14 cellular contexts compared by ENCODE assay signal in the genomic region with DNA sequence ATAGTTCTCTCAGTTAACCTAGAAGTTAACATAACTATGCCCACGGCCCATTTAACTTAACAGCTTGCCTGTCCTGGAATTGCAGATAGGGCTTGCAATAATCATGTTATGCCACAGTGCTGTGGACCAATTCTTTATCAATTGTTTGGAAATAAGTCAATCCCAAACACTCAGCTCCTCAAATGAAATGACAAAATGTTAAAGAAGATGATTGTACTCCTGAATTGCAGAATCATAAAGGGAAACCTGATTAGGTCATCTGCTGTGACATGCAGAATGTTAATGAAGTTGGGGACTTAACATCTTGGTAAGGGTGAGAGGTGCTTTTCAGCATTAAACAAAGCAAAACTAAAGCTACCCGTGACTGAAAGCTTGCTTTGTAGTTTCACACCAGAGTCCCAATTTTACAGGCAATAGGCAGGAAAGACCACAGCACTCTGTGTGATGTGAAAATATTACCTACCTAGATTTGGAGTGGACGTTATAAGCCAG.
DNase-seq lines count a peak whose midpoint lies in the region; ATAC-seq, FAIRE-seq and TF ChIP-seq lines count a peak whose summit lies in the region.
"Had no signal": no experiment of that assay in that cellular context is flagged by ENCODE, and none has a peak within 500 bp of the region (broad histone marks: within the 10 kb centered on the region; RNA-seq: fewer than 3 reads in every experiment).

No MANE protein-coding gene starts in this region.

- TF ChIP-seq RAD21 in GM12878 (IDR thresholded peaks at IDR 0.05; ENCODE audit: insufficient read depth, low read depth, low read length), result no peak

- H3K36me3 ChIP-seq in KMS-11 (ENCODE audit: insufficient read depth) (no peaks in the 10 kb centered on the region), GM12878 (ENCODE audit: control insufficient read depth in 2 of 2, insufficient read depth in 2 of 2, low read length in 1 of 2) (no peaks in the 10 kb centered on the region), skeletal muscle satellite cell (ENCODE audit: insufficient read depth, low read length) (no peaks in the 10 kb centered on the region)
- H3K36me3 ChIP-seq: pancreas had no signal

- no peak overlapping the region for H3K4me3 ChIP-seq in KMS-11 (IDR thresholded peaks at IDR 0.05; ENCODE audit: insufficient read depth, low read depth, low read length)
- no peak overlapping the region for H3K4me3 ChIP-seq in GM12878
- peak overlapping the region; percentile 41 for H3K4me3 ChIP-seq in skeletal muscle satellite cell (ENCODE audit: low read length)
- H3K4me3 ChIP-seq: pancreas had no signal

- BruUV-seq in GM12878 (replicated peaks; lab: Mats Ljungman, UMichigan), result no TSS peak

- H3K79me2 ChIP-seq in KMS-11 (ENCODE audit: insufficient read depth, low read depth) (no peaks in the 10 kb centered on the region), GM12878 (ENCODE audit: control insufficient read depth, insufficient read depth, low read length) (no peaks in the 10 kb centered on the region)

- 11% methylated on average over 3 of the region's 3 CpGs for WGBS in GM12878 (ENCODE audit: insufficient coverage, insufficient replicate concordance, low lambda C conversion rate, missing lambda C conversion rate)

- no peak for TF ChIP-seq EP300 in GM12878 (IDR thresholded peaks at IDR 0.05; ENCODE audit: borderline replicate concordance in 1 of 2, control insufficient read depth in 1 of 2, low read depth in 2 of 2, low read length in 2 of 2)

- RAD21 ChIA-PET in GM12878 (lab: Charles Lee; ENCODE audit: unreplicated experiment), result no interaction called here

- H3K9me3 ChIP-seq in GM12878 (replicated peaks; ENCODE audit: control insufficient read depth, insufficient read depth, low read length) (no peaks in the 10 kb centered on the region), skeletal muscle satellite cell (replicated peaks; ENCODE audit: low read length) (no peaks in the 10 kb centered on the region)
- H3K9me3 ChIP-seq: pancreas had no signal

- ATAC-seq in GM12878, result peak; percentile 70
- ATAC-seq in GM21423 (IDR thresholded peaks at IDR 0.05; ENCODE audit: unreplicated experiment), result no peak

- TF ChIP-seq CTCF in KMS-11 (conservative IDR thresholded peaks at IDR 0.05; ENCODE audit: low read depth, low read length) (no peak), GM12878 (IDR thresholded peaks at IDR 0.05 in 2 of 3, conservative IDR thresholded peaks at IDR 0.05 in 1 of 3; ENCODE audit: control insufficient read depth in 2 of 3, extremely low read depth in 1 of 3, insufficient read depth in 1 of 3, low read depth in 3 of 3, low read length in 3 of 3) (no peak)

- SMC1A ChIA-PET in GM12878 (lab: Charles Lee; ENCODE audit: uncharacterized antibody, unreplicated experiment), result interaction anchor here (0.9 to 1.2 kb wide), 3 partner anchors 9 to 19 kb away, joined by 3 read pairs; no protein-coding TSS in a partner anchor

- CTCF ChIA-PET in GM12878 (lab: Yijun Ruan, JAX), result no interaction called here

- intact Hi-C loops in GM12878 (cut with micrococcal nuclease; ENCODE audit: unreplicated experiment), result no loop called here

- DNase-seq in NCI-H1092 treated with DMSO at 0.1 percent for 48 hours (lab: John Stamatoyannopoulos, UW), result peak; percentile 57
- DNase-seq in NCI-H1092 (lab: John Stamatoyannopoulos, UW), result no peak
- DNase-seq in GM12878 (ENCODE audit: low read depth, low spot score), result no peak
- DNase-seq in DMS114 treated with DMSO at 0.1 percent for 48 hours (lab: John Stamatoyannopoulos, UW; ENCODE audit: unreplicated experiment), result no peak
- no peak for DNase-seq in SKM-1 (lab: John Stamatoyannopoulos, UW; ENCODE audit: unreplicated experiment)
- DNase-seq: 8988T; activated CD4-positive, alpha-beta T cell treated with anti-CD3 and anti-CD28 coated beads, Interleukin-2, amount 50 U/mL, for 4 hours; activated naive CD4-positive, alpha-beta T cell; pancreas; T-helper 2 cell had no signal

- POLR2A ChIA-PET in GM12878 (lab: Charles Lee), result no interaction called here

- H3K27me3 ChIP-seq in KMS-11 (ENCODE audit: insufficient read depth, low read depth) (no peaks in the 10 kb centered on the region), GM12878 (replicated peaks in 1 of 2; ENCODE audit: control insufficient read depth in 2 of 2, insufficient read depth in 2 of 2, low read length in 1 of 2) (peaks cover 0 to 2% of the 10 kb centered on the region in 2 experiments; a peak in 1 of 4 replicates), skeletal muscle satellite cell (ENCODE audit: control insufficient read depth, insufficient read depth, low read length) (no peaks in the 10 kb centered on the region)
- H3K27me3 ChIP-seq: pancreas had no signal

- peaks cover 5% of the 10 kb centered on the region for H3K4me1 ChIP-seq in KMS-11 (ENCODE audit: low read depth, poor library complexity, severe bottlenecking)
- no peaks in the 10 kb centered on the region for H3K4me1 ChIP-seq in GM12878 (ENCODE audit: control insufficient read depth, insufficient read depth, low read length)
- no peaks in the 10 kb centered on the region for H3K4me1 ChIP-seq in skeletal muscle satellite cell (ENCODE audit: control insufficient read depth, insufficient read depth, low read length)
- H3K4me1 ChIP-seq: pancreas had no signal

- H2AFZ ChIP-seq in KMS-11 (ENCODE audit: low read depth) (peak overlapping the region; percentile 27; the same call in 1 of the 2 replicates), GM12878 (ENCODE audit: control insufficient read depth, low read depth, low read length) (no peak overlapping the region)

- H3K4me2 ChIP-seq in KMS-11 (peak overlapping the region; percentile 12; the same call in 1 of the 2 replicates), GM12878 (ENCODE audit: control insufficient read depth, insufficient read depth) (no peak overlapping the region), skeletal muscle satellite cell (ENCODE audit: low read length) (peak overlapping the region; percentile 72)

- H3K9ac ChIP-seq in KMS-11, result no peak overlapping the region
- no peak overlapping the region for H3K9ac ChIP-seq in GM12878 (ENCODE audit: control insufficient read depth, insufficient read depth, low read length)
- H3K9ac ChIP-seq in skeletal muscle satellite cell (ENCODE audit: low read depth, low read length), result peak overlapping the region; percentile 8

- no peaks in the 10 kb centered on the region for H4K20me1 ChIP-seq in KMS-11 (ENCODE audit: insufficient read depth)
- no peaks in the 10 kb centered on the region for H4K20me1 ChIP-seq in GM12878 (ENCODE audit: control insufficient read depth, insufficient read depth)

- in situ Hi-C loops in GM12878 (cut with MboI), result no loop called here

- no peak overlapping the region for H3K27ac ChIP-seq in KMS-11
- H3K27ac ChIP-seq in GM12878 (ENCODE audit: control insufficient read depth, insufficient read depth), result no peak overlapping the region
- H3K27ac ChIP-seq: pancreas had no signal

- FAIRE-seq in GM12878 (lab: Jason Lieb, UNC), result no peak
- FAIRE-seq: pancreas, RCC 7860 had no signal

- TF ChIP-seq POLR2A in GM12878 (IDR thresholded peaks at IDR 0.05; ENCODE audit: low read depth, low read length), result no peak

TF ChIP-seq in GM12878, 131 proteins besides CTCF, POLR2A, EP300 and RAD21:
- TF ChIP-seq BHLHE40 (IDR thresholded peaks at IDR 0.05; ENCODE audit: borderline replicate concordance in 1 of 2, low read depth in 2 of 2, low read length in 1 of 2) (peak in 1 of 2 experiments; percentile 60; a peak in 1 of 4 replicates), ZNF622 (IDR thresholded peaks at IDR 0.05) (no peak), ATF7 (IDR thresholded peaks at IDR 0.05; ENCODE audit: low read depth) (peak; percentile 25; the same call in 1 of the 2 replicates)
TF ChIP-seq in GM12878: peak in this region for 2.
